1 cellular context compared by ENCODE assay signal in genomic region chr5:115306011-115306530, GRCh38.
TF ChIP-seq lines count a peak whose summit lies in the region.

No MANE protein-coding gene starts in this region.

TF ChIP-seq in GM12891, 5 proteins besides CTCF, POLR2A, EP300 and RAD21 (continued from another document):
- no peak for TF ChIP-seq PAX5 (IDR thresholded peaks at IDR 0.05; ENCODE audit: insufficient read depth, low read length, severe bottlenecking)
